Comparison of ENCODE assay signal across 4 cellular contexts in the genomic region with DNA sequence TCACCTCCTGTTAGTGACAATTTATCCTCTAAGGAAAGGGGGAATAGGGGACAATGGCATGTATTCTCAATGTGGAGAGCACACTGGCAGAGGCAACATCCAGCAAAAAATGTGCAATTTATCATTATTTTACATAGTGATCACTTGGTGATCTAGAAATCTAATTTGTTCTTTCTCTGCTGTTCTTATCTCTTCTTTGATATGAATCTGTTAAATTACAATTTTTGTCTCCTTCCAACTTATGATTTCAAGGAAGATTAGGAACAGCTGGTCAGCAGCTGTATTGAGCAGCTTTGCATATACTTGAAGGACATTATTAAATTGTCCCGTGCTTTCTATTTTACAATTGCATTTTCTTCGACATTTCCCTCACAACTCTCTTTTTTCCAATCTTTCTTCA.
"Had no signal": no experiment of that assay in that cellular context is flagged by ENCODE, and none has a peak within 500 bp of the region (broad histone marks: within the 10 kb centered on the region; RNA-seq: fewer than 3 reads in every experiment).

No MANE protein-coding gene starts in this region.

- H3K4me1 Mint-ChIP-seq: GM23338, IgD-negative memory B cell had no signal

- DNase-seq: H9, HCEC 1CT had no signal

- H3K4me3 ChIP-seq: GM23338 had no signal

- H3K27me3 Mint-ChIP-seq: IgD-negative memory B cell had no signal

- H3K27ac Mint-ChIP-seq: GM23338, H9, IgD-negative memory B cell had no signal

- ATAC-seq: GM23338 had no signal

- H3K4me3 Mint-ChIP-seq: GM23338, H9, IgD-negative memory B cell had no signal

- H3K4me2 ChIP-seq: GM23338 had no signal
